In the genomic region with DNA sequence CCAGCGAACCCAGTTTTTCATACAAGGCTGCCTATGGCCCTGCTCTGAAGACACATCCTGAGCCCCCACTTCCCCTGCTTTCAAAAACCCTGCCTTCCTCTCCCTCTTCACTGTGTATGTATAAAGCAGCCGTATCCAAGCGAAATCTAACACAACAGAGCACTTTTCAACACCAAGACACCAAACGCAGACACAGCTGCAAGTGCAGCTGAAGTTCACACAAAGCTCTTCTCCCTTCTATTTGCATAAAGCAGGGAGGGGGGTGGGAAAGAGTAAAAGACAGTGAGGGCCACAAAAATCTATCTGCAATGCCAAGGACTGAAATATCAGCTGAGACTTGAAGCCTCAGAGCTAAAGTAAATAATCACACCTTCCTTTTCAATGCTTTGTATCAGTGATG, we compare ENCODE assay signal across 28 cellular contexts. TPM values are rescaled to one million over a fixed set of nuclear protein-coding genes. Genes with fewer than 3 reads are reported as not detected.
DNase-seq lines count a peak whose midpoint lies in the region; ATAC-seq, FAIRE-seq and TF ChIP-seq lines count a peak whose summit lies in the region.
"Had no signal": no experiment of that assay in that cellular context is flagged by ENCODE, and none has a peak within 500 bp of the region (broad histone marks: within the 10 kb centered on the region; RNA-seq: fewer than 3 reads in every experiment).

No MANE protein-coding gene starts in this region.

- no peaks in the 10 kb centered on the region for H3K27me3 ChIP-seq in pancreas
- no peaks in the 10 kb centered on the region for H3K27me3 ChIP-seq in HAP-1 (ENCODE audit: low read depth)
- H3K27me3 ChIP-seq: tibial nerve had no signal

- 41 to 44% methylated on average over 4 of the region's 4 CpGs for WGBS in pancreas, 2 donors

- no peaks in the 10 kb centered on the region for H3K9me3 ChIP-seq in pancreas
- H3K9me3 ChIP-seq in HAP-1 = no peaks in the 10 kb centered on the region
- H3K9me3 ChIP-seq: tibial nerve had no signal

- H3K4me3 ChIP-seq in pancreas (no peak overlapping the region), HAP-1 (no peak overlapping the region)
- H3K4me3 ChIP-seq: coronary artery, skin epidermis, tibial nerve had no signal

- no peak for TF ChIP-seq CTCF in GM10266 (IDR thresholded peaks at IDR 0.05; ENCODE audit: control insufficient read depth, insufficient read depth, low read depth, missing control alignments)
- TF ChIP-seq CTCF in pancreas (IDR thresholded peaks at IDR 0.05) = no peak
- TF ChIP-seq CTCF in D721Med (IDR thresholded peaks at IDR 0.05; ENCODE audit: insufficient read depth, missing control alignments) = no peak

- peak overlapping the region; percentile 68 for H3K27ac ChIP-seq in angular gyrus (ENCODE audit: low read depth, low read length)
- peak overlapping the region; percentile 53 to 61 (median 55) for H3K27ac ChIP-seq in pancreas
- H3K27ac ChIP-seq: coronary artery, parathyroid adenoma, skin epidermis, tibial nerve had no signal

- in situ Hi-C loops in HAP-1 (cut with MboI; ENCODE audit: low sequenced_read_pairs) = no loop called here

- ATAC-seq in pancreas = peak; percentile 62 to 83 (median 75)
- ATAC-seq in HG03432 (IDR thresholded peaks at IDR 0.05; ENCODE audit: unreplicated experiment) = no peak
- ATAC-seq: activated T-cell treated with anti-CD3 and anti-CD28 coated beads, Interleukin-2, amount 50 U/mL, for 4 hours; natural killer cell had no signal

- peaks cover 0 to 15% (median 0%) of the 10 kb centered on the region in 3 donors for H3K36me3 ChIP-seq in pancreas
- H3K36me3 ChIP-seq in HAP-1 (replicated peaks) = peaks cover 73% of the 10 kb centered on the region

- FAIRE-seq in pancreas (lab: Jason Lieb, UNC) (no peak), D721Med (lab: Jason Lieb, UNC) (no peak)
- FAIRE-seq: TTC549 had no signal

- DNase-seq in GM10266 (ENCODE audit: extremely low spot score) (peak; percentile 10), globus pallidus (ENCODE audit: low spot score) (peak; percentile 84), pancreas (peak in 4 of 6 donors; percentile 22 to 69 (median 55)), NCI-H69 (lab: John Stamatoyannopoulos, UW) (no peak), D721Med (ENCODE audit: insufficient read length, low spot score) (no peak), HAP-1 (ENCODE audit: low spot score in 2 of 2) (no peak)
- DNase-seq: activated CD4-positive, alpha-beta T cell treated with anti-CD3 and anti-CD28 coated beads for 1 hour; activated CD8-positive, alpha-beta memory T cell treated with anti-CD3 and anti-CD28 coated beads for 24 hours; activated naive CD4-positive, alpha-beta T cell treated with Interleukin-2 at 50 U/mL for 16 hours; activated T-cell treated with anti-CD3 and anti-CD28 coated beads, Interleukin-2, amount 50 U/mL, for 4 hours; CD4-positive, CD25-positive, alpha-beta regulatory T cell; DMS153; GF-D8; islet precursor cell; Kasumi-1; natural killer cell; NCI-H1105; NCI-H2081 treated with DMSO at 0.1 percent for 48 hours; NCI-H524; stimulated activated naive CD4-positive, alpha-beta T cell had no signal

- intact Hi-C loops in pancreas (cut with DNase I) = no loop called here

- peaks cover 10 to 22% (median 22%) of the 10 kb centered on the region in 3 donors for H3K4me1 ChIP-seq in pancreas
- H3K4me1 ChIP-seq in HAP-1 = no peaks in the 10 kb centered on the region
- H3K4me1 ChIP-seq: parathyroid adenoma had no signal

RNA-seq across cellular contexts. Expression of a gene that starts 35.1 kb away (rescaled TPM):
- under 1 TPM; 0.08 to 0.28 (median 0.17) TPM for total RNA-seq in pancreas
- polyA plus RNA-seq in pancreas = under 1 TPM; 0.15 to 0.40 TPM
- total RNA-seq: CD4-positive, CD25-positive, alpha-beta regulatory T cell had no signal
- polyA plus RNA-seq: AG04450 had no signal

Comparison
In these comparisons a context has a peak if more than half of its experiments do, and no peak if none do; other contexts are left out.
1. DNase-seq: peak in GM10266 (single experiment), globus pallidus (single experiment) and pancreas (4 of 6); none in NCI-H69 (single experiment), D721Med (single experiment) and HAP-1 (0 of 2).